ENCODE assay signal across 11 cellular contexts in the genomic region with DNA sequence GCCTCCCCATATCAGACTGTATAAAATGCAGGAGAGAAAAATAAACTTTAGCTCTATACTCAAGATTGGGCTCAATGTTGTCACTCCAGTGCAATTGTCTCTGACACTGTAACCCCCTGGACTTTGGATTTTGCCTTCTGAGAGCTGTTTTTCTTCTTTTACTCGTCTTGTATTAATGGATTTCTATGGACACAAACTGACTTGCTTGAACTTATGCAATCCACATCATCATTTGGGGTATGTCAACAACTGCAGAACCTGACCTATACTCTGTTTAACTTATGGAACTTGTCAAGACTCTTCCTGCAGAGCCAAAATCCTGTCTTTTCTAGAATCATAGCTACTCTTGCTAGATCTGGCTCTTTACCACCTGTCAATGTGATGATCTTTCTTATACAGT.
"Had no signal": no experiment of that assay in that cellular context is flagged by ENCODE, and none has a peak within 500 bp of the region (broad histone marks: within the 10 kb centered on the region; RNA-seq: fewer than 3 reads in every experiment).

No MANE protein-coding gene starts in this region.

- H3K4me2 ChIP-seq: GM23338 had no signal

- DNase-seq: GM23248, GOT3, H7, H9, HCEC 1CT, HFFc6 had no signal

- H3K36me3 ChIP-seq: HAP-1 had no signal

- ATAC-seq: GM23338, HCT116 had no signal

- FAIRE-seq: H1, H54 had no signal

- H3K4me3 ChIP-seq: GM23248, GM23338, HAP-1 had no signal

- H3K4me1 ChIP-seq: HAP-1 had no signal

- H3K9ac ChIP-seq: GM23248 had no signal

- H3K9me3 ChIP-seq: HAP-1 had no signal

- H2AFZ ChIP-seq: GM23248, GM23338 had no signal

- H3K27ac ChIP-seq: GM23248 had no signal
